ENCODE assay signal across 3 cellular contexts in genomic region chr14:65117795-65118746, GRCh38.
TF ChIP-seq lines count a peak whose summit lies in the region.

No MANE protein-coding gene starts in this region.

TF ChIP-seq in SK-N-SH, 30 proteins besides CTCF, POLR2A, EP300 and RAD21:
- TF ChIP-seq GABPA (IDR thresholded peaks at IDR 0.05; ENCODE audit: low read depth) (no peak), RFX5 (IDR thresholded peaks at IDR 0.05; ENCODE audit: low read length) (no peak), NRF1 (IDR thresholded peaks at IDR 0.05; ENCODE audit: low read depth, low read length) (no peak), RCOR1 (IDR thresholded peaks at IDR 0.05; ENCODE audit: low read length) (no peak), SMC3 (IDR thresholded peaks at IDR 0.05; ENCODE audit: low read depth, low read length) (no peak), JUND (IDR thresholded peaks at IDR 0.05) (no peak), FOXM1 (IDR thresholded peaks at IDR 0.05; ENCODE audit: low read depth) (no peak), IRF3 (IDR thresholded peaks at IDR 0.05; ENCODE audit: low read depth, low read length) (no peak), NFIC (IDR thresholded peaks at IDR 0.05; ENCODE audit: borderline replicate concordance) (no peak)

TF ChIP-seq in SK-N-SH treated with all-trans-retinoic acid at 6 μM for 48 hours, 23 proteins besides CTCF, POLR2A, EP300 and RAD21:
- no peak for TF ChIP-seq TCF4 (CRISPR knock-in tag; IDR thresholded peaks at IDR 0.05; ENCODE audit: borderline replicate concordance)
- TF ChIP-seq ARNTL (CRISPR knock-in tag; IDR thresholded peaks at IDR 0.05; ENCODE audit: borderline replicate concordance, low read depth) = no peak
- no peak for TF ChIP-seq BACH2 (CRISPR knock-in tag; IDR thresholded peaks at IDR 0.05; ENCODE audit: borderline replicate concordance)
- no peak for TF ChIP-seq PPARA (CRISPR knock-in tag; IDR thresholded peaks at IDR 0.05; ENCODE audit: borderline replicate concordance)
- TF ChIP-seq SNAI2 (CRISPR knock-in tag; IDR thresholded peaks at IDR 0.05) = no peak
- no peak for TF ChIP-seq CSRNP3 (CRISPR knock-in tag; IDR thresholded peaks at IDR 0.05)
- TF ChIP-seq ZFP3 (CRISPR knock-in tag; IDR thresholded peaks at IDR 0.05) = no peak
- TF ChIP-seq ISL1 (CRISPR knock-in tag; IDR thresholded peaks at IDR 0.05) = no peak
- TF ChIP-seq TOX (CRISPR knock-in tag; IDR thresholded peaks at IDR 0.05; ENCODE audit: borderline replicate concordance) = no peak
- TF ChIP-seq ZC3H10 (CRISPR knock-in tag; IDR thresholded peaks at IDR 0.05) = no peak
- no peak for TF ChIP-seq OSR1 (CRISPR knock-in tag; IDR thresholded peaks at IDR 0.05)
- TF ChIP-seq ZNF565 (CRISPR knock-in tag; conservative IDR thresholded peaks at IDR 0.05; ENCODE audit: low read depth) = no peak
- TF ChIP-seq ESRRG (CRISPR knock-in tag; IDR thresholded peaks at IDR 0.05) = no peak
- TF ChIP-seq PATZ1 (CRISPR knock-in tag; IDR thresholded peaks at IDR 0.05; ENCODE audit: borderline replicate concordance) = no peak
- no peak for TF ChIP-seq RARB (CRISPR knock-in tag; IDR thresholded peaks at IDR 0.05)
- no peak for TF ChIP-seq TSHZ2 (CRISPR knock-in tag; IDR thresholded peaks at IDR 0.05)
- no peak for TF ChIP-seq ZNF70 (CRISPR knock-in tag; IDR thresholded peaks at IDR 0.05)

TF ChIP-seq in HepG2, 621 proteins besides CTCF, POLR2A, EP300 and RAD21:
- TF ChIP-seq CREB1 (IDR thresholded peaks at IDR 0.05) = no peak
- TF ChIP-seq CREB1 (CRISPR knock-in tag; IDR thresholded peaks at IDR 0.05) = no peak
- TF ChIP-seq SATB2 (CRISPR knock-in tag; IDR thresholded peaks at IDR 0.05) = no peak
- no peak for TF ChIP-seq MBNL3 (CRISPR knock-in tag; conservative IDR thresholded peaks at IDR 0.05)
- TF ChIP-seq ZNF230 (CRISPR knock-in tag; IDR thresholded peaks at IDR 0.05) = no peak
- TF ChIP-seq KLF15 (CRISPR knock-in tag; IDR thresholded peaks at IDR 0.05; ENCODE audit: borderline replicate concordance) = no peak
